15 cellular contexts compared by ENCODE assay signal in genomic region chr17:19327039-19327776, GRCh38. TPM values are rescaled to one million over a fixed set of nuclear protein-coding genes. Genes with fewer than 3 reads are reported as not detected.
DNase-seq lines count a peak whose midpoint lies in the region; ATAC-seq, FAIRE-seq and TF ChIP-seq lines count a peak whose summit lies in the region.
"Had no signal": no experiment of that assay in that cellular context is flagged by ENCODE, and none has a peak within 500 bp of the region (broad histone marks: within the 10 kb centered on the region; RNA-seq: fewer than 3 reads in every experiment).

No MANE protein-coding gene starts in this region.

- H3K4me3 ChIP-seq in choroid plexus epithelial cell (ENCODE audit: low read depth, low read length) (no peak overlapping the region), small intestine (ENCODE audit: low read depth in 1 of 2, low read length in 2 of 2) (no peak overlapping the region)
- H3K4me3 ChIP-seq: BLaER1 treated with 17β-estradiol and CSF1 and Interleukin-3, amounts not matched to agents 10 nM and 100 nM; body of pancreas; lung; right atrium auricular region; vagina had no signal

- H3K4me1 ChIP-seq in small intestine (ENCODE audit: control insufficient read depth in 2 of 2, insufficient read depth in 1 of 2, low read depth in 1 of 2, low read length in 1 of 2), result no peaks in the 10 kb centered on the region
- H3K4me1 ChIP-seq: BLaER1 treated with 17β-estradiol and CSF1 and Interleukin-3, amounts not matched to agents 10 nM and 100 nM; body of pancreas; vagina had no signal

- FAIRE-seq in small intestine (lab: Jason Lieb, UNC) (no peak), GM12891 (lab: Jason Lieb, UNC) (no peak)

- no peak for TF ChIP-seq CTCF in choroid plexus epithelial cell (conservative IDR thresholded peaks at IDR 0.05; ENCODE audit: low read depth, low read length)

- WGBS in small intestine, 3 donors, result 91 to 93% (median 91%) methylated on average over 14 of the region's 14 CpGs

- H3K36me3 ChIP-seq in small intestine (ENCODE audit: control insufficient read depth in 2 of 2, insufficient read depth in 2 of 2, low read length in 2 of 2), result no peaks in the 10 kb centered on the region
- H3K36me3 ChIP-seq: BLaER1 treated with 17β-estradiol and CSF1 and Interleukin-3, amounts not matched to agents 10 nM and 100 nM; vagina had no signal

- no peaks in the 10 kb centered on the region for H3K9me3 ChIP-seq in small intestine (ENCODE audit: control insufficient read depth, low read depth)
- H3K9me3 ChIP-seq: body of pancreas, vagina had no signal

- ATAC-seq in HG02840 (IDR thresholded peaks at IDR 0.05; ENCODE audit: low FRiP score, unreplicated experiment), result no peak
- no peak for ATAC-seq in HG02852 (IDR thresholded peaks at IDR 0.05; ENCODE audit: unreplicated experiment)
- ATAC-seq: body of pancreas had no signal

- H3K27me3 ChIP-seq in small intestine (ENCODE audit: control insufficient read depth in 2 of 2, insufficient read depth in 2 of 2, low read length in 2 of 2), result no peaks in the 10 kb centered on the region
- H3K27me3 ChIP-seq: body of pancreas, right atrium auricular region, vagina had no signal

- no peak for TF ChIP-seq POLR2A in GM12891 (IDR thresholded peaks at IDR 0.05; ENCODE audit: low read depth, low read length)

- DNase-seq in AG08396 (ENCODE audit: low spot score), result peak; percentile 64
- DNase-seq in LoVo (ENCODE audit: low spot score), result peak; percentile 54
- DNase-seq in choroid plexus epithelial cell (ENCODE audit: low read depth), result peak; percentile 89
- DNase-seq in myocyte (ENCODE audit: low read depth), result peak; percentile 63
- DNase-seq in small intestine, result no peak
- no peak for DNase-seq in GM12891 (ENCODE audit: insufficient read length, low spot score)
- DNase-seq: body of pancreas, foreskin melanocyte, NCI-H1436 had no signal

- no peak overlapping the region for H3K27ac ChIP-seq in small intestine (ENCODE audit: low read depth in 1 of 2, low read length in 1 of 2)
- H3K27ac ChIP-seq: BLaER1 treated with 17β-estradiol and CSF1 and Interleukin-3, amounts not matched to agents 10 nM and 100 nM; body of pancreas; right atrium auricular region; vagina had no signal

TF ChIP-seq in GM12891, 5 proteins besides CTCF, POLR2A, EP300 and RAD21:
- TF ChIP-seq SPI1 (IDR thresholded peaks at IDR 0.05; ENCODE audit: low read depth, low read length) (no peak), TAF1 (IDR thresholded peaks at IDR 0.05; ENCODE audit: low read depth, low read length) (no peak), PAX5 (IDR thresholded peaks at IDR 0.05; ENCODE audit: insufficient read depth, low read length, severe bottlenecking) (no peak), POLR2AphosphoS5 (IDR thresholded peaks at IDR 0.05; ENCODE audit: low read depth, low read length) (no peak), POU2F2 (IDR thresholded peaks at IDR 0.05; ENCODE audit: low read depth, low read length) (no peak)

RNA-seq across cellular contexts. Expression of gene B9D1, which starts 35.3 kb away (rescaled TPM):
- total RNA-seq in myocyte, result 13.9 and 14.0 TPM in 2 replicates
- 40.0 TPM for polyA plus RNA-seq in myocyte (2012)
- polyA plus RNA-seq in small intestine, result 10 to 100 TPM in 2 of 3 donors, 1 to 10 TPM in 1; 2.2 to 13.2 (median 12.5) TPM
- polyA plus RNA-seq in GM12891 (2012; ENCODE audit: low read depth, missing spikeins), result 15.3 TPM

RNA-seq across cellular contexts. Expression of gene MAPK7, which starts 51.1 kb away (rescaled TPM):
- total RNA-seq in myocyte, result 5.2 and 6.9 TPM in 2 replicates
- 23.1 TPM for polyA plus RNA-seq in myocyte (2012)
- polyA plus RNA-seq in small intestine, result 10 to 100 TPM; 18.6 to 19.9 (median 18.9) TPM
- polyA plus RNA-seq in GM12891 (2012; ENCODE audit: low read depth, missing spikeins), result 7.9 TPM

RNA-seq across cellular contexts. Expression of gene MFAP4, which starts 59.8 kb away (rescaled TPM):
- 8.9 and 15.7 TPM in 2 replicates for total RNA-seq in myocyte
- 21.4 TPM for polyA plus RNA-seq in myocyte (2012)
- polyA plus RNA-seq in small intestine, result 10 to 100 TPM in 2 of 3 donors, 1 to 10 TPM in 1; 2.2 to 54.0 (median 16.8) TPM
- 0.08 TPM for polyA plus RNA-seq in GM12891 (2012; ENCODE audit: low read depth, missing spikeins)

Comparison
In these comparisons a context has a peak if more than half of its experiments do, and no peak if none do; other contexts are left out.
1. DNase-seq: peak in AG08396 (single experiment), LoVo (single experiment), choroid plexus epithelial cell (single experiment) and myocyte (single experiment); none in small intestine (single experiment) and GM12891 (single experiment).